16 cellular contexts compared by ENCODE assay signal in the genomic region with DNA sequence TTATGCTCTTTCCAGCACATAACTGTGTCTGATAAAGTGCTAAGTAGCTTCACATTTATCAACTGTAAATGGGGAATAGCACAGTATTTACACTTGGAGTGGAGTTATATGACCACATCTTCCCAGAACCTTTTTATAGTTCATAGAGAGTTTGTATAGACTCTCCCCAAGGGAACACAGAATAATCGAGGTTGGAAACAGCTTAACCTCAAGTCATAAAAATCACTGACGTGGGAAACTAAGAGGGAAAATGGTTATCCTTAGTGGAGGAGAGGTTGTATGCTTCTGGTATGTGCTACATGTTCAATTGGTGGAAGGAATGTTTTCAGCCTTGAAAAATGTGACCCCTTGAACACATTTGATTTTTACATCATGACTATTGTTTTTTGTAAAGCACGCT.
DNase-seq lines count a peak whose midpoint lies in the region; ATAC-seq and TF ChIP-seq lines count a peak whose summit lies in the region.
"Had no signal": no experiment of that assay in that cellular context is flagged by ENCODE, and none has a peak within 500 bp of the region (broad histone marks: within the 10 kb centered on the region; RNA-seq: fewer than 3 reads in every experiment).

No MANE protein-coding gene starts in this region.

- intact Hi-C loops in left colon (cut with DNase I, micrococcal nuclease) = no loop called here
- intact Hi-C loops in CD8-positive, alpha-beta T cell (cut with DNase I, micrococcal nuclease) = no loop called here

- no peaks in the 10 kb centered on the region for H3K4me1 ChIP-seq in HEK293 (ENCODE audit: control insufficient read depth, insufficient read depth, low read length)
- no peaks in the 10 kb centered on the region for H3K4me1 ChIP-seq in CD8-positive, alpha-beta T cell (ENCODE audit: insufficient read depth, low read length)

- no peak overlapping the region for H3K4me3 Mint-ChIP-seq in natural killer cell treated with Interleukin-12 subunit alpha and Interleukin-12 subunit beta and Interleukin-15 and Interleukin-18, amount 100 ng/mL, for 72 hours
- H3K4me3 Mint-ChIP-seq in CD8-positive, alpha-beta T cell = no peak overlapping the region
- H3K4me3 Mint-ChIP-seq: CD4-positive, alpha-beta T cell had no signal

- H3K4me3 ChIP-seq in HEK293 (ENCODE audit: low read depth, low read length) (no peak overlapping the region), choroid plexus epithelial cell (ENCODE audit: low read depth, low read length) (no peak overlapping the region)
- H3K4me3 ChIP-seq in CD8-positive, alpha-beta T cell (ENCODE audit: low read depth, low read length) = no peak overlapping the region
- H3K4me3 ChIP-seq: BLaER1 treated with 17β-estradiol and CSF1 and Interleukin-3, amounts not matched to agents 10 nM and 100 nM had no signal

- TF ChIP-seq CTCF in HEK293 (tag by site-specific recombination; IDR thresholded peaks at IDR 0.05) (no peak), choroid plexus epithelial cell (conservative IDR thresholded peaks at IDR 0.05; ENCODE audit: low read depth, low read length) (no peak)
- no peak for TF ChIP-seq CTCF in CD8-positive, alpha-beta T cell (IDR thresholded peaks at IDR 0.05)

- no peak overlapping the region for H3K27ac ChIP-seq in HEK293 (ENCODE audit: extremely low read depth, low read depth, low read length)
- no peak overlapping the region for H3K27ac ChIP-seq in CD8-positive, alpha-beta T cell (ENCODE audit: low read depth, low read length)
- H3K27ac ChIP-seq: BLaER1 treated with 17β-estradiol and CSF1 and Interleukin-3, amounts not matched to agents 10 nM and 100 nM had no signal

- H3K36me3 ChIP-seq in HEK293 (ENCODE audit: control insufficient read depth in 2 of 2, insufficient read depth in 1 of 2, low read length in 2 of 2) = no peaks in the 10 kb centered on the region
- no peaks in the 10 kb centered on the region for H3K36me3 ChIP-seq in CD8-positive, alpha-beta T cell (ENCODE audit: insufficient read depth, low read length)
- H3K36me3 ChIP-seq: BLaER1 treated with 17β-estradiol and CSF1 and Interleukin-3, amounts not matched to agents 10 nM and 100 nM had no signal

- H3K4me1 Mint-ChIP-seq in natural killer cell treated with Interleukin-12 subunit alpha and Interleukin-12 subunit beta and Interleukin-15 and Interleukin-18, amount 100 ng/mL, for 72 hours (ENCODE audit: low read depth in 2 of 2) = no peaks in the 10 kb centered on the region
- no peaks in the 10 kb centered on the region for H3K4me1 Mint-ChIP-seq in CD8-positive, alpha-beta T cell (ENCODE audit: low read depth)

- peak; percentile 0 for DNase-seq in choroid plexus epithelial cell (ENCODE audit: low read depth)
- DNase-seq in left colon = no peak
- peak; percentile 95 for DNase-seq in renal cortical epithelial cell (ENCODE audit: low read depth)
- no peak for DNase-seq in NCI-H1417 treated with DMSO at 0.1 percent for 48 hours (lab: John Stamatoyannopoulos, UW)
- no peak for DNase-seq in natural killer cell treated with Interleukin-12 subunit alpha and Interleukin-12 subunit beta and Interleukin-15 and Interleukin-18, amount 100 ng/mL, for 72 hours (ENCODE audit: low spot score)
- no peak for DNase-seq in CD8-positive, alpha-beta T cell
- DNase-seq: ACHN; CD4-positive, alpha-beta T cell; DMS153; DMS79 treated with DMSO at 0.1 percent for 48 hours; EL; IMR-90 had no signal

- ATAC-seq in left colon = peak; percentile 71
- ATAC-seq in natural killer cell treated with Interleukin-12 subunit alpha and Interleukin-12 subunit beta and Interleukin-15 and Interleukin-18, amount 100 ng/mL, for 72 hours = no peak
- no peak for ATAC-seq in GM18858 (IDR thresholded peaks at IDR 0.05; ENCODE audit: unreplicated experiment)
- ATAC-seq in CD8-positive, alpha-beta T cell = no peak
- ATAC-seq: HCT116 had no signal

- H3K9me3 ChIP-seq in HEK293 (ENCODE audit: control insufficient read depth, insufficient read depth, low read depth, low read length) = no peaks in the 10 kb centered on the region
- no peaks in the 10 kb centered on the region for H3K9me3 ChIP-seq in CD8-positive, alpha-beta T cell (ENCODE audit: low read length)
- H3K9me3 ChIP-seq: BLaER1 treated with 17β-estradiol and CSF1 and Interleukin-3, amounts not matched to agents 10 nM and 100 nM had no signal

- no peaks in the 10 kb centered on the region for H3K36me3 Mint-ChIP-seq in natural killer cell treated with Interleukin-12 subunit alpha and Interleukin-12 subunit beta and Interleukin-15 and Interleukin-18, amount 100 ng/mL, for 72 hours
- no peaks in the 10 kb centered on the region for H3K36me3 Mint-ChIP-seq in CD8-positive, alpha-beta T cell

- no peak overlapping the region for H3K27ac Mint-ChIP-seq in natural killer cell treated with Interleukin-12 subunit alpha and Interleukin-12 subunit beta and Interleukin-15 and Interleukin-18, amount 100 ng/mL, for 72 hours
- H3K27ac Mint-ChIP-seq in CD8-positive, alpha-beta T cell = no peak overlapping the region
- H3K27ac Mint-ChIP-seq: CD4-positive, alpha-beta T cell had no signal

- H3K27me3 ChIP-seq in CD8-positive, alpha-beta T cell (ENCODE audit: insufficient read depth, low read length) = no peaks in the 10 kb centered on the region
- H3K27me3 ChIP-seq: BLaER1 treated with 17β-estradiol and CSF1 and Interleukin-3, amounts not matched to agents 10 nM and 100 nM had no signal

- CTCF ChIA-PET in HEK293 (lab: Yijun Ruan, JAX) = no interaction called here
- CTCF ChIA-PET in CD8-positive, alpha-beta T cell (lab: Charles Lee) = no interaction called here

- no peaks in the 10 kb centered on the region for H3K27me3 Mint-ChIP-seq in natural killer cell treated with Interleukin-12 subunit alpha and Interleukin-12 subunit beta and Interleukin-15 and Interleukin-18, amount 100 ng/mL, for 72 hours
- H3K27me3 Mint-ChIP-seq in CD8-positive, alpha-beta T cell (ENCODE audit: low read depth) = no peaks in the 10 kb centered on the region
- H3K27me3 Mint-ChIP-seq: CD4-positive, alpha-beta T cell had no signal

- POLR2A ChIA-PET in HEK293 (lab: Yijun Ruan, JAX) = no interaction called here
- POLR2A ChIA-PET in CD8-positive, alpha-beta T cell (lab: Charles Lee) = no interaction called here

- H3K9me3 Mint-ChIP-seq in natural killer cell treated with Interleukin-12 subunit alpha and Interleukin-12 subunit beta and Interleukin-15 and Interleukin-18, amount 100 ng/mL, for 72 hours = peaks cover 6% of the 10 kb centered on the region
- H3K9me3 Mint-ChIP-seq in CD8-positive, alpha-beta T cell = no peaks in the 10 kb centered on the region
- H3K9me3 Mint-ChIP-seq: CD4-positive, alpha-beta T cell had no signal

TF ChIP-seq in HEK293, 187 proteins besides CTCF, POLR2A, EP300 and RAD21:
- TF ChIP-seq ZNF701 (tag by site-specific recombination; IDR thresholded peaks at IDR 0.05) (no peak), OSR2 (tag by site-specific recombination; IDR thresholded peaks at IDR 0.05) (peak; percentile 32; the same call in 1 of the 2 replicates), FEZF1 (tag by site-specific recombination; IDR thresholded peaks at IDR 0.05) (no peak), ZBTB8A (tag by site-specific recombination; IDR thresholded peaks at IDR 0.05) (no peak), ZNF155 (tag by site-specific recombination; IDR thresholded peaks at IDR 0.05) (no peak), HOXC10 (CRISPR knock-in tag; IDR thresholded peaks at IDR 0.05) (no peak), MZF1 (tag by site-specific recombination; IDR thresholded peaks at IDR 0.05; ENCODE audit: borderline replicate concordance) (peak; percentile 78; the same call in 1 of the 2 replicates)
- TF ChIP-seq, protein P1, sequence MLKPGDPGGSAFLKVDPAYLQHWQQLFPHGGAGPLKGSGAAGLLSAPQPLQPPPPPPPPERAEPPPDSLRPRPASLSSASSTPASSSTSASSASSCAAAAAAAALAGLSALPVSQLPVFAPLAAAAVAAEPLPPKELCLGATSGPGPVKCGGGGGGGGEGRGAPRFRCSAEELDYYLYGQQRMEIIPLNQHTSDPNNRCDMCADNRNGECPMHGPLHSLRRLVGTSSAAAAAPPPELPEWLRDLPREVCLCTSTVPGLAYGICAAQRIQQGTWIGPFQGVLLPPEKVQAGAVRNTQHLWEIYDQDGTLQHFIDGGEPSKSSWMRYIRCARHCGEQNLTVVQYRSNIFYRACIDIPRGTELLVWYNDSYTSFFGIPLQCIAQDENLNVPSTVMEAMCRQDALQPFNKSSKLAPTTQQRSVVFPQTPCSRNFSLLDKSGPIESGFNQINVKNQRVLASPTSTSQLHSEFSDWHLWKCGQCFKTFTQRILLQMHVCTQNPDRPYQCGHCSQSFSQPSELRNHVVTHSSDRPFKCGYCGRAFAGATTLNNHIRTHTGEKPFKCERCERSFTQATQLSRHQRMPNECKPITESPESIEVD (tag by site-specific recombination; IDR thresholded peaks at IDR 0.05) = peak; percentile 47
- TF ChIP-seq, protein P2, sequence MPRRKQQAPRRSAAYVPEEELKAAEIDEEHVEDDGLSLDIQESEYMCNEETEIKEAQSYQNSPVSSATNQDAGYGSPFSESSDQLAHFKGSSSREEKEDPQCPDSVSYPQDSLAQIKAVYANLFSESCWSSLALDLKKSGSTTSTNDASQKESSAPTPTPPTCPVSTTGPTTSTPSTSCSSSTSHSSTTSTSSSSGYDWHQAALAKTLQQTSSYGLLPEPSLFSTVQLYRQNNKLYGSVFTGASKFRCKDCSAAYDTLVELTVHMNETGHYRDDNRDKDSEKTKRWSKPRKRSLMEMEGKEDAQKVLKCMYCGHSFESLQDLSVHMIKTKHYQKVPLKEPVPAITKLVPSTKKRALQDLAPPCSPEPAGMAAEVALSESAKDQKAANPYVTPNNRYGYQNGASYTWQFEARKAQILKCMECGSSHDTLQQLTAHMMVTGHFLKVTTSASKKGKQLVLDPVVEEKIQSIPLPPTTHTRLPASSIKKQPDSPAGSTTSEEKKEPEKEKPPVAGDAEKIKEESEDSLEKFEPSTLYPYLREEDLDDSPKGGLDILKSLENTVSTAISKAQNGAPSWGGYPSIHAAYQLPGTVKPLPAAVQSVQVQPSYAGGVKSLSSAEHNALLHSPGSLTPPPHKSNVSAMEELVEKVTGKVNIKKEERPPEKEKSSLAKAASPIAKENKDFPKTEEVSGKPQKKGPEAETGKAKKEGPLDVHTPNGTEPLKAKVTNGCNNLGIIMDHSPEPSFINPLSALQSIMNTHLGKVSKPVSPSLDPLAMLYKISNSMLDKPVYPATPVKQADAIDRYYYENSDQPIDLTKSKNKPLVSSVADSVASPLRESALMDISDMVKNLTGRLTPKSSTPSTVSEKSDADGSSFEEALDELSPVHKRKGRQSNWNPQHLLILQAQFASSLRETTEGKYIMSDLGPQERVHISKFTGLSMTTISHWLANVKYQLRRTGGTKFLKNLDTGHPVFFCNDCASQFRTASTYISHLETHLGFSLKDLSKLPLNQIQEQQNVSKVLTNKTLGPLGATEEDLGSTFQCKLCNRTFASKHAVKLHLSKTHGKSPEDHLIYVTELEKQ (tag by site-specific recombination; IDR thresholded peaks at IDR 0.05; ENCODE audit: borderline replicate concordance) = no peak

Comparison
In these comparisons a context has a peak if more than half of its experiments do, and no peak if none do; other contexts are left out.
1. DNase-seq: peak in choroid plexus epithelial cell (single experiment) and renal cortical epithelial cell (single experiment); none in left colon (0 of 2), NCI-H1417 treated with DMSO at 0.1 percent for 48 hours (single experiment), natural killer cell treated with Interleukin-12 subunit alpha and Interleukin-12 subunit beta and Interleukin-15 and Interleukin-18, amount 100 ng/mL, for 72 hours (single experiment) and CD8-positive, alpha-beta T cell (0 of 7).